In the genomic region with DNA sequence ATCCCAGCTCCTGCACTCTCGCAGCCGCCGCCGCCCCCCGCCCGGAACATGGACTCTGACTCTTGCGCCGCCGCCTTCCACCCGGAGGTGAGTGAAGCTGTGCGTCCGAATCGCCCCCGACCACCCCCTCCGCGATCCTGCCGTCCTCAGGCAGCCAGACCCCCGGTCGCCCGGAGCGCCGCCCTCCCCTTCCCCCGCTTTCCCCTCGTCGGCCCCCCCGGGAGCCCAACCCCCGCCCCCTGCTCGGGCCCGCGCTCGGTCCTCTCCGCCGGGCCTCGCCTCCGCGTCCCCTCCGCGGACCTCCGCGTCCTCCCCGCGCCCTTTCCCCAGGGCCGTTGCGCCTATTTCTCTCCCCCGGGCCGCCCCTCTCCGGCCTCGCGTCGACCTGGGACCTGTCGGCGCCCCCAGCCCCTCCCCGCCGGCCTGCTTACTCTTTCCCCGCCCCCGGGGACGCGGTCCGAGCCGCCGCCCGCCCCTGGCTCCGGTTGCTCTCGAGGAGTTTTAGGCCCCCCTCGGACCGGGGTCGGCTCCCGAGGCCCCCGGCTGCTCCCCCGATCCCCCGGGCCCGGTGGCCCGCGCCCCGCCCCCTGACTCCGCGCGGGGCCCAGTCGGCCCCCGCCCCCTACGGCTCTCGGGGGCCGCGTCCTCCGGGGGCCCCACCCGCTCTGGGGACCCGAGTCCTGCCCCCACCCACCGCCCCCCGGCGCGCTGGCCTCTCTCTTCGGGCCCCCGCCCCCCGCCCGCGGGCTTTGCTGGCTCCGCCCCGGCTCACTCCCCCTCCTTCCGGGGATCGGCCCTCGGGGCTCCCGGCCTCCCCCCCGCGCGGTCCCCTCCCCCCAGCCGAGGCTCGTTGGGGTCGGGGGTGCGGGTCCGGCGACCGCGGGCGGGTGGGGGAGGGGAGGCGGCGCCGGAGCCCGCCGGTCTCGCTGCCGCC, we compare ENCODE assay signal across 1 cellular context.
TF ChIP-seq lines count a peak whose summit lies in the region.

No MANE protein-coding gene starts in this region.

TF ChIP-seq in HEK293, 187 proteins besides CTCF, POLR2A, EP300 and RAD21 (continued from another document):
- TF ChIP-seq, protein P1, sequence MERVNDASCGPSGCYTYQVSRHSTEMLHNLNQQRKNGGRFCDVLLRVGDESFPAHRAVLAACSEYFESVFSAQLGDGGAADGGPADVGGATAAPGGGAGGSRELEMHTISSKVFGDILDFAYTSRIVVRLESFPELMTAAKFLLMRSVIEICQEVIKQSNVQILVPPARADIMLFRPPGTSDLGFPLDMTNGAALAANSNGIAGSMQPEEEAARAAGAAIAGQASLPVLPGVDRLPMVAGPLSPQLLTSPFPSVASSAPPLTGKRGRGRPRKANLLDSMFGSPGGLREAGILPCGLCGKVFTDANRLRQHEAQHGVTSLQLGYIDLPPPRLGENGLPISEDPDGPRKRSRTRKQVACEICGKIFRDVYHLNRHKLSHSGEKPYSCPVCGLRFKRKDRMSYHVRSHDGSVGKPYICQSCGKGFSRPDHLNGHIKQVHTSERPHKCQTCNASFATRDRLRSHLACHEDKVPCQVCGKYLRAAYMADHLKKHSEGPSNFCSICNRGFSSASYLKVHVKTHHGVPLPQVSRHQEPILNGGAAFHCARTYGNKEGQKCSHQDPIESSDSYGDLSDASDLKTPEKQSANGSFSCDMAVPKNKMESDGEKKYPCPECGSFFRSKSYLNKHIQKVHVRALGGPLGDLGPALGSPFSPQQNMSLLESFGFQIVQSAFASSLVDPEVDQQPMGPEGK (tag by site-specific recombination; IDR thresholded peaks at IDR 0.05) = peak; percentile 17; the same call in 1 of the 2 replicates
